ENCODE assay signal across 1 cellular context in genomic region chr19:47047272-47047930, GRCh38.
TF ChIP-seq lines count a peak whose summit lies in the region.

No MANE protein-coding gene starts in this region.

TF ChIP-seq in endothelial cell of umbilical vein, 7 proteins besides CTCF, POLR2A, EP300 and RAD21:
- TF ChIP-seq JUN (IDR thresholded peaks at IDR 0.05; ENCODE audit: borderline replicate concordance, insufficient read depth, insufficient read length, low read depth) (no peak), MAX (IDR thresholded peaks at IDR 0.05; ENCODE audit: insufficient read depth, insufficient read length) (no peak), FOS (IDR thresholded peaks at IDR 0.05; ENCODE audit: borderline replicate concordance, insufficient read depth, low read length) (no peak), EZH2 (IDR thresholded peaks at IDR 0.05; ENCODE audit: borderline replicate concordance, low read depth, low read length, severe bottlenecking) (no peak), MYC (IDR thresholded peaks at IDR 0.05; ENCODE audit: low read depth, low read length) (no peak), GATA2 (IDR thresholded peaks at IDR 0.05; ENCODE audit: insufficient read depth, insufficient read length, low read depth, low read length) (no peak), POLR2AphosphoS5 (IDR thresholded peaks at IDR 0.05; ENCODE audit: insufficient read depth, low read depth, low read length) (no peak)
